Comparison of ENCODE assay signal across 13 cellular contexts in the genomic region with DNA sequence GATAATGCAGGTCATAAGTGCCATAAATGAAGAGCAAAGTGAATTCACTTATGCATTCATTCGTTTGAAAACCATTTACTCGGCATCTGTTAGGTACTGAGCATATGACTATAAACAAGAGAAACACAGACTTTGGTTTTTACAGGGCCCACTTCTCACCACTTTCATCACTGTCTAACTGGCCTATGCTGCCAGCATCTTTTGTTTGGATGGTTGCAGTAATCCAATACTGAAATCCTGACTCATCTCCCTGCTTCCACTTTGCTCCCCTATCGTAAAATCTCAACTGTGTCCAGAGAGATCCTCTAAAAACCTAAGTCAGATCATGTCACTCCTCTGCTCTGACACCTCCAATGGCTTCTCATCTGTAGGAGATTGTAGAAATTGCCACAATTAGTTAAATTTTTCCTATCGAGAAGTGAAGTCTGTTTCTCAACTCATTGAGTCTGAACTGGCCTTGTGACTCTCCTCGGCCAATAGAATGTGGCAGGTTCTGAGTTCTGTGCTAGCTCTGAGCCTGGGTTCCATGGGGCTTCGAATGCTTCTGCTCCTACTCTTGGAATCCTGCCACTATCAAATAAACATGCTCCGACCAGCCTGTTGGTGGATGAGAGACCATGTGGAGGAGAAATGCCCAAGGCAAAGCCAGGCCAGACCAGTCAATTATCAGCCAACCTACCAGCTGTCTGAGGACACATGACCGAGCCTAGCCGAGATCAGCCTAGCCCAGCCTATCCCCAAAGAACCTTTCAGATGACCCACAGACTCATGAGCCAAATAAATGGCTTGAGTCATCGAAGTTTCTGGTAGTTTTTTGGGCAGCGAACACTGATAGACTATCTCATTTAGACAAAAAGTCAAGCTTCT. TPM values are rescaled to one million over a fixed set of nuclear protein-coding genes. Genes with fewer than 3 reads are reported as not detected.
A peak's percentile ranks its signal among the peaks of the same experiment; 100 is the strongest.
DNase-seq lines count a peak whose midpoint lies in the region; ATAC-seq, FAIRE-seq and TF ChIP-seq lines count a peak whose summit lies in the region.
"Had no signal": no experiment of that assay in that cellular context is flagged by ENCODE, and none has a peak within 500 bp of the region (broad histone marks: within the 10 kb centered on the region; RNA-seq: fewer than 3 reads in every experiment).

No MANE protein-coding gene starts in this region.

- H3K36me3 ChIP-seq in GM23248 (ENCODE audit: low read depth) (no peaks in the 10 kb centered on the region), HepG2 (replicated peaks in 1 of 2; ENCODE audit: control insufficient read depth in 1 of 2, insufficient read depth in 2 of 2, low read length in 2 of 2) (no peaks in the 10 kb centered on the region)

- H4K20me1 ChIP-seq in GM23248 (ENCODE audit: insufficient read depth) (no peaks in the 10 kb centered on the region), HepG2 (ENCODE audit: insufficient read depth, low read length) (no peaks in the 10 kb centered on the region)

- peaks cover 28% of the 10 kb centered on the region for H3K36me3 Mint-ChIP-seq in activated T-helper 1 cell treated with anti-CD3 and anti-CD28 coated beads, Interleukin-12 subunit alpha, Interleukin-12 subunit beta, Interleukin-2, Interleukin-4 antibody, amounts not matched to agents 30 ng/mL and 10 ng/mL and 1 ng/mL, durations not matched to agents 14 hours and 24 hours and 36 hours (ENCODE audit: low read depth)
- H3K36me3 Mint-ChIP-seq in nephron progenitor cell (ENCODE audit: low read depth) = no peaks in the 10 kb centered on the region

- peak overlapping the region; percentile 32 for H3K4me3 Mint-ChIP-seq in activated T-helper 1 cell treated with anti-CD3 and anti-CD28 coated beads, Interleukin-12 subunit alpha, Interleukin-12 subunit beta, Interleukin-2, Interleukin-4 antibody, amounts not matched to agents 30 ng/mL and 10 ng/mL and 1 ng/mL, durations not matched to agents 14 hours and 24 hours and 36 hours
- no peak overlapping the region for H3K4me3 Mint-ChIP-seq in nephron progenitor cell

- FAIRE-seq in HepG2 (lab: Jason Lieb, UNC) = no peak
- FAIRE-seq in urothelium cell line (lab: Jason Lieb, UNC) = no peak
- FAIRE-seq: colon had no signal

- H3K4me1 Mint-ChIP-seq in activated T-helper 1 cell treated with anti-CD3 and anti-CD28 coated beads, Interleukin-12 subunit alpha, Interleukin-12 subunit beta, Interleukin-2, Interleukin-4 antibody, amounts not matched to agents 30 ng/mL and 10 ng/mL and 1 ng/mL, durations not matched to agents 14 hours and 24 hours and 36 hours (ENCODE audit: low read depth) = peaks cover 66% of the 10 kb centered on the region
- peaks cover 26% of the 10 kb centered on the region for H3K4me1 Mint-ChIP-seq in nephron progenitor cell

- H2AFZ ChIP-seq in GM23248 (no peak overlapping the region), HepG2 (ENCODE audit: low read length) (peak overlapping the region; percentile 49)

- peaks cover 5% of the 10 kb centered on the region; the same call in 1 of the 2 replicates for H3K27me3 ChIP-seq in GM23248 (replicated peaks; ENCODE audit: insufficient read depth)
- peaks cover 0 to 26% of the 10 kb centered on the region in 2 experiments; a peak in 2 of 5 replicates for H3K27me3 ChIP-seq in HepG2 (ENCODE audit: control insufficient read depth in 1 of 2, insufficient read depth in 2 of 2, low read length in 2 of 2)

- H3F3A ChIP-seq in GM23248 (ENCODE audit: insufficient read depth) = 0 out of 2 replicates have a peak, but pooled peaks cover 7% of the 10 kb centered on the region

- TF ChIP-seq CTCF in HepG2 (CRISPR knock-in tag; IDR thresholded peaks at IDR 0.05) (no peak), nephron progenitor cell (IDR thresholded peaks at IDR 0.05) (no peak)

- peak; percentile 10 for DNase-seq in DMS53 (lab: John Stamatoyannopoulos, UW)
- DNase-seq in DMS53 treated with DMSO at 0.1 percent for 48 hours (lab: John Stamatoyannopoulos, UW; ENCODE audit: unreplicated experiment) = no peak
- peak; percentile 51 for DNase-seq in GM23248
- no peak for DNase-seq in activated T-helper 1 cell treated with anti-CD3 and anti-CD28 coated beads, Interleukin-12 subunit alpha, Interleukin-12 subunit beta, Interleukin-2, Interleukin-4 antibody, amounts not matched to agents 30 ng/mL and 10 ng/mL and 1 ng/mL, durations not matched to agents 14 hours and 24 hours and 36 hours (ENCODE audit: low spot score)
- DNase-seq in HepG2 (ENCODE audit: low spot score) = no peak
- DNase-seq in urothelium cell line (ENCODE audit: low spot score) = no peak
- DNase-seq in nephron progenitor cell = no peak
- DNase-seq: NCI-H2081, OCI-M1 had no signal

- H3K9me3 ChIP-seq in GM23248 (ENCODE audit: low read depth) (no peaks in the 10 kb centered on the region), HepG2 (ENCODE audit: low read length) (no peaks in the 10 kb centered on the region)

- ATAC-seq in HepG2 (no peak), HG02623 (IDR thresholded peaks at IDR 0.05; ENCODE audit: unreplicated experiment) (no peak)
- ATAC-seq: left lobe of liver had no signal

- H3K4me2 ChIP-seq in GM23248 (ENCODE audit: unreplicated experiment) (no peak overlapping the region), HepG2 (ENCODE audit: low read depth, low read length) (no peak overlapping the region)

- 87 to 89% methylated on average over 11 of the region's 11 CpGs for WGBS in GM23248 (ENCODE audit: low coverage in 1 of 2, low lambda C conversion rate in 2 of 2, missing lambda C conversion rate in 2 of 2), 2 experiments
- 41% methylated on average over 11 of the region's 11 CpGs for WGBS in HepG2 (ENCODE audit: low lambda C conversion rate)

- TF ChIP-seq POLR2A in HepG2 (IDR thresholded peaks at IDR 0.05; ENCODE audit: insufficient read depth in 1 of 2, low read depth in 2 of 2, low read length in 2 of 2) = no peak

- H3K27ac Mint-ChIP-seq in activated T-helper 1 cell treated with anti-CD3 and anti-CD28 coated beads, Interleukin-12 subunit alpha, Interleukin-12 subunit beta, Interleukin-2, Interleukin-4 antibody, amounts not matched to agents 30 ng/mL and 10 ng/mL and 1 ng/mL, durations not matched to agents 14 hours and 24 hours and 36 hours = peak overlapping the region; percentile 95
- no peak overlapping the region for H3K27ac Mint-ChIP-seq in nephron progenitor cell

- in situ Hi-C loops in GM23248 (cut with MboI) = no loop called here
- in situ Hi-C loops in HepG2 (cut with HindIII; ENCODE audit: extremely low pct_ligation_motif_present, low pct_unique_long_range_greater_than_20kb) = loop anchor here (5.0 kb wide), 1 partner anchor 42 kb away; no protein-coding TSS in a partner anchor

- CTCF ChIA-PET in HepG2 (lab: Yijun Ruan, JAX; ENCODE audit: low intra/inter-chr PET ratio, low total read pairs) = interaction anchor here (2.8 kb wide), 1 partner anchor 40 kb away, joined by 20 read pairs; no protein-coding TSS in a partner anchor

- no peaks in the 10 kb centered on the region for H3K9me3 Mint-ChIP-seq in activated T-helper 1 cell treated with anti-CD3 and anti-CD28 coated beads, Interleukin-12 subunit alpha, Interleukin-12 subunit beta, Interleukin-2, Interleukin-4 antibody, amounts not matched to agents 30 ng/mL and 10 ng/mL and 1 ng/mL, durations not matched to agents 14 hours and 24 hours and 36 hours
- no peaks in the 10 kb centered on the region for H3K9me3 Mint-ChIP-seq in nephron progenitor cell

- intact Hi-C loops in activated T-helper 1 cell treated with anti-CD3 and anti-CD28 coated beads, Interleukin-12 subunit alpha, Interleukin-12 subunit beta, Interleukin-2, Interleukin-4 antibody, amounts not matched to agents 30 ng/mL and 10 ng/mL and 1 ng/mL, durations not matched to agents 14 hours and 24 hours and 36 hours (cut with micrococcal nuclease) = no loop called here
- intact Hi-C loops in HepG2 (cut with micrococcal nuclease; ENCODE audit: unreplicated experiment) = loop anchor here (2.0 kb wide), 1 partner anchor 129 kb away; no protein-coding TSS in a partner anchor

- H3K79me2 ChIP-seq in GM23248 (ENCODE audit: insufficient read depth) (no peaks in the 10 kb centered on the region), HepG2 (ENCODE audit: insufficient read depth, low read length) (no peaks in the 10 kb centered on the region)

- BruUV-seq in HepG2 (replicated peaks; lab: Mats Ljungman, UMichigan) = no TSS peak

- H3K27me3 Mint-ChIP-seq in activated T-helper 1 cell treated with anti-CD3 and anti-CD28 coated beads, Interleukin-12 subunit alpha, Interleukin-12 subunit beta, Interleukin-2, Interleukin-4 antibody, amounts not matched to agents 30 ng/mL and 10 ng/mL and 1 ng/mL, durations not matched to agents 14 hours and 24 hours and 36 hours (ENCODE audit: insufficient read depth) = no peaks in the 10 kb centered on the region
- H3K27me3 Mint-ChIP-seq in nephron progenitor cell (ENCODE audit: low read depth, poor library complexity) = peaks cover 14% of the 10 kb centered on the region

- no peak overlapping the region for H3K4me3 ChIP-seq in GM23248
- no peak overlapping the region for H3K4me3 ChIP-seq in HepG2 (replicated peaks in 1 of 3; ENCODE audit: insufficient read depth in 1 of 3, low read depth in 2 of 3, low read length in 3 of 3)

- H3K4me1 ChIP-seq in GM23248 (ENCODE audit: insufficient read depth) (no peaks in the 10 kb centered on the region), HepG2 (ENCODE audit: insufficient read depth, low read length) (peaks cover 42% of the 10 kb centered on the region)

- no peaks in the 10 kb centered on the region for H3K9me2 ChIP-seq in GM23248 (ENCODE audit: insufficient read depth)

- TF ChIP-seq EP300 in HepG2 (IDR thresholded peaks at IDR 0.05; ENCODE audit: low read depth in 2 of 2, low read length in 2 of 2) = no peak
- no peak for TF ChIP-seq EP300 in HepG2 (CRISPR knock-in tag; IDR thresholded peaks at IDR 0.05; ENCODE audit: borderline replicate concordance)

- H3K27ac ChIP-seq in GM23248 = no peak overlapping the region
- no peak overlapping the region for H3K27ac ChIP-seq in HepG2 (ENCODE audit: extremely low read length, insufficient read depth, low read length)

- TF ChIP-seq RAD21 in HepG2 (CRISPR knock-in tag; IDR thresholded peaks at IDR 0.05) = no peak

- H3K9ac ChIP-seq in GM23248 = no peak overlapping the region
- H3K9ac ChIP-seq in HepG2 (ENCODE audit: insufficient read depth, low read depth, low read length) = no peak overlapping the region

- POLR2A ChIA-PET in HepG2 (lab: Yijun Ruan, JAX) = interaction anchor here (1.4 to 3.3 kb wide), 3 partner anchors 11 to 41 kb away, joined by 4 to 19 read pairs (median 6); no protein-coding TSS in a partner anchor

RNA-seq across cellular contexts. Expression of a gene that starts 2.2 kb away (rescaled TPM):
- total RNA-seq in GM23248 (2014; rRNA removed; shearing (Covaris generic)) = not detected in 2 replicates
- polyA plus RNA-seq in GM23248 (2016; fragmentation: Nextera tagmentation; extraction: Ambion mirVana) (0.56 TPM in 1 of 2 replicates, not detected in the other), HepG2 (2011; rRNA removed) (0.37 and 0.88 TPM in 2 replicates)
- total RNA-seq in activated T-helper 1 cell treated with anti-CD3 and anti-CD28 coated beads, Interleukin-12 subunit alpha, Interleukin-12 subunit beta, Interleukin-2, Interleukin-4 antibody, amounts not matched to agents 30 ng/mL and 10 ng/mL and 1 ng/mL, durations not matched to agents 14 hours and 24 hours and 36 hours = 213 and 214 TPM in 2 replicates
- 0.22 and 0.44 TPM in 2 replicates for total RNA-seq in HepG2 (2016; rRNA removed; fragmentation: Illumina TruSeq; extraction: Trizol)
- 0.26 and 0.30 TPM in 2 replicates for total RNA-seq in HepG2 (2016; cell fraction: cytosol; rRNA removed; fragmentation: Illumina TruSeq; extraction: Trizol; ENCODE audit: low read depth)
- 0.19 TPM in 1 of 2 replicates, not detected in the other for total RNA-seq in HepG2 (2016; cell fraction: insoluble cytoplasmic fraction; rRNA removed; fragmentation: Illumina TruSeq; extraction: Trizol)
- 0.53 and 0.96 TPM in 2 replicates for total RNA-seq in HepG2 (2016; cell fraction: membrane; rRNA removed; fragmentation: Illumina TruSeq; extraction: Trizol)
- not detected in 2 replicates for total RNA-seq in HepG2 (2016; cell fraction: nucleus; rRNA removed; fragmentation: Illumina TruSeq; extraction: Trizol)
- 0.31 and 0.60 TPM in 2 replicates for polyA plus RNA-seq in HepG2 (2011; cell fraction: cytosol; rRNA removed)
- 0.48 TPM in 2 replicates for polyA plus RNA-seq in HepG2 (2011; cell fraction: nucleus; rRNA removed)
- 0.20 TPM in 1 of 2 replicates, not detected in the other for polyA plus RNA-seq in HepG2 (2012)
- 0.44 and 0.83 TPM in 2 replicates for polyA plus RNA-seq in HepG2 (2016; cell fraction: cytosol; fragmentation: Illumina TruSeq; extraction: Trizol; ENCODE audit: low read depth)
- polyA plus RNA-seq in HepG2 (2016; cell fraction: insoluble cytoplasmic fraction; fragmentation: Illumina TruSeq; extraction: Trizol; ENCODE audit: low read depth) = 0.41 TPM in 1 of 2 replicates, not detected in the other
- polyA plus RNA-seq in HepG2 (2016; cell fraction: membrane; fragmentation: Illumina TruSeq; extraction: Trizol; ENCODE audit: low read depth) = 0.79 and 0.93 TPM in 2 replicates
- polyA plus RNA-seq in HepG2 (2016; cell fraction: nucleus; fragmentation: Illumina TruSeq; extraction: Trizol; ENCODE audit: insufficient read depth, low read depth) = not detected in 2 replicates
- polyA minus RNA-seq in HepG2 (2011; rRNA and poly(A)+ RNA removed; ENCODE audit: low replicate concordance) = 0.70 TPM in 1 of 2 replicates, not detected in the other
- 0.69 TPM in 1 of 2 replicates, not detected in the other for polyA minus RNA-seq in HepG2 (2011; cell fraction: cytosol; rRNA and poly(A)+ RNA removed)
- 0.62 TPM in 1 of 2 replicates, not detected in the other for polyA minus RNA-seq in HepG2 (2011; cell fraction: nucleus; rRNA and poly(A)+ RNA removed)
- total RNA-seq: osteocyte had no signal

RNA-seq across cellular contexts. Expression of a gene that starts 58.4 kb away (rescaled TPM):
- not detected in 2 replicates for total RNA-seq in GM23248 (2014; rRNA removed; shearing (Covaris generic))
- polyA plus RNA-seq in GM23248 (2016; fragmentation: Nextera tagmentation; extraction: Ambion mirVana) = 0.33 TPM in 1 of 2 replicates, not detected in the other
- 2.5 and 2.9 TPM in 2 replicates for total RNA-seq in activated T-helper 1 cell treated with anti-CD3 and anti-CD28 coated beads, Interleukin-12 subunit alpha, Interleukin-12 subunit beta, Interleukin-2, Interleukin-4 antibody, amounts not matched to agents 30 ng/mL and 10 ng/mL and 1 ng/mL, durations not matched to agents 14 hours and 24 hours and 36 hours
- 5.5 and 9.9 TPM in 2 replicates for total RNA-seq in HepG2 (2016; rRNA removed; fragmentation: Illumina TruSeq; extraction: Trizol)
- total RNA-seq in HepG2 (2016; cell fraction: cytosol; rRNA removed; fragmentation: Illumina TruSeq; extraction: Trizol; ENCODE audit: low read depth) = 7.3 and 7.4 TPM in 2 replicates
- 5.0 and 9.9 TPM in 2 replicates for total RNA-seq in HepG2 (2016; cell fraction: insoluble cytoplasmic fraction; rRNA removed; fragmentation: Illumina TruSeq; extraction: Trizol)
- 4.0 TPM in 2 replicates for total RNA-seq in HepG2 (2016; cell fraction: membrane; rRNA removed; fragmentation: Illumina TruSeq; extraction: Trizol)
- 10.9 and 16.4 TPM in 2 replicates for total RNA-seq in HepG2 (2016; cell fraction: nucleus; rRNA removed; fragmentation: Illumina TruSeq; extraction: Trizol)
- 10.5 and 10.8 TPM in 2 replicates for polyA plus RNA-seq in HepG2 (2011; rRNA removed)
- 7.4 and 9.1 TPM in 2 replicates for polyA plus RNA-seq in HepG2 (2011; cell fraction: cytosol; rRNA removed)
- 8.0 and 8.1 TPM in 2 replicates for polyA plus RNA-seq in HepG2 (2011; cell fraction: nucleus; rRNA removed)
- 5.6 and 6.4 TPM in 2 replicates for polyA plus RNA-seq in HepG2 (2012)
- 0.65 and 1.3 TPM in 2 replicates for polyA plus RNA-seq in HepG2 (2016; cell fraction: cytosol; fragmentation: Illumina TruSeq; extraction: Trizol; ENCODE audit: low read depth)
- polyA plus RNA-seq in HepG2 (2016; cell fraction: insoluble cytoplasmic fraction; fragmentation: Illumina TruSeq; extraction: Trizol; ENCODE audit: low read depth) = 4.2 and 5.4 TPM in 2 replicates
- polyA plus RNA-seq in HepG2 (2016; cell fraction: membrane; fragmentation: Illumina TruSeq; extraction: Trizol; ENCODE audit: low read depth) = 1.6 and 1.8 TPM in 2 replicates
- polyA plus RNA-seq in HepG2 (2016; cell fraction: nucleus; fragmentation: Illumina TruSeq; extraction: Trizol; ENCODE audit: insufficient read depth, low read depth) = 10.5 and 14.8 TPM in 2 replicates
- 13.9 and 28.4 TPM in 2 replicates for polyA minus RNA-seq in HepG2 (2011; rRNA and poly(A)+ RNA removed; ENCODE audit: low replicate concordance)
- 9.8 and 11.6 TPM in 2 replicates for polyA minus RNA-seq in HepG2 (2011; cell fraction: cytosol; rRNA and poly(A)+ RNA removed)
- polyA minus RNA-seq in HepG2 (2011; cell fraction: nucleus; rRNA and poly(A)+ RNA removed) = 15.9 and 16.5 TPM in 2 replicates

Comparison
In these comparisons a context has a peak if more than half of its experiments do, and no peak if none do; other contexts are left out.
1. DNase-seq: peak in DMS53 (single experiment) and GM23248 (single experiment); none in DMS53 treated with DMSO at 0.1 percent for 48 hours (single experiment), activated T-helper 1 cell treated with anti-CD3 and anti-CD28 coated beads, Interleukin-12 subunit alpha, Interleukin-12 subunit beta, Interleukin-2, Interleukin-4 antibody, amounts not matched to agents 30 ng/mL and 10 ng/mL and 1 ng/mL, durations not matched to agents 14 hours and 24 hours and 36 hours (single experiment), HepG2 (single experiment), urothelium cell line (single experiment) and nephron progenitor cell (single experiment).
2. RNA of a gene that starts 2.2 kb away (total RNA-seq): 213 to 214 TPM in activated T-helper 1 cell treated with anti-CD3 and anti-CD28 coated beads, Interleukin-12 subunit alpha, Interleukin-12 subunit beta, Interleukin-2, Interleukin-4 antibody, amounts not matched to agents 30 ng/mL and 10 ng/mL and 1 ng/mL, durations not matched to agents 14 hours and 24 hours and 36 hours; 0.19 to 0.96 TPM in HepG2 and not detected in GM23248; every median in the first group is over 100 times any median in the second.